Comparison of ENCODE assay signal across 27 cellular contexts in genomic region chr13:49296659-49297058, GRCh38.
"Had no signal": no experiment of that assay in that cellular context is flagged by ENCODE, and none has a peak within 500 bp of the region (broad histone marks: within the 10 kb centered on the region; RNA-seq: fewer than 3 reads in every experiment).

No MANE protein-coding gene starts in this region.

- H3K27me3 ChIP-seq: stomach, suprapubic skin, thyroid gland, tibial artery, transverse colon, upper lobe of left lung, upper lobe of right lung, uterus, vagina had no signal

- H3K4me3 Mint-ChIP-seq: stimulated activated effector memory CD8-positive, alpha-beta T cell treated with anti-CD3 and anti-CD28 coated beads, Interleukin-12 subunit alpha, Interleukin-12 subunit beta, amount 100 ng/mL, for 72 hours; stimulated activated memory B cell treated with anti-CD40 and anti-IgM and Interleukin-4, amounts not matched to agents 10 μg/mL and 1 μg/mL and 100 μg/mL, for 72 hours; stimulated activated naive B cell treated with anti-CD40 and anti-IgM and Interleukin-4, amounts not matched to agents 10 μg/mL and 1 μg/mL and 100 μg/mL, for 72 hours; stimulated activated naive CD8-positive, alpha-beta T cell treated with anti-CD3 and anti-CD28 coated beads, Interleukin-15, amount 100 ng/mL, for 72 hours; stimulated activated naive CD8-positive, alpha-beta T cell treated with anti-CD3 and anti-CD28 coated beads, Interleukin-15, Interleukin-2, amounts not matched to agents 100 ng/mL and 50 ng/mL, for 24 hours; type B pancreatic cell had no signal

- FAIRE-seq: urothelium cell line had no signal

- H3K4me3 ChIP-seq: stomach, suprapubic skin, thoracic aorta, thyroid gland, tibial artery, transverse colon, upper lobe of left lung, upper lobe of right lung, uterus, vagina had no signal

- H3K27me3 Mint-ChIP-seq: stimulated activated memory B cell treated with anti-CD40 and anti-IgM and Interleukin-4, amounts not matched to agents 10 μg/mL and 1 μg/mL and 100 μg/mL, for 72 hours; stimulated activated naive B cell treated with anti-CD40 and anti-IgM and Interleukin-4, amounts not matched to agents 10 μg/mL and 1 μg/mL and 100 μg/mL, for 72 hours; stimulated activated naive CD8-positive, alpha-beta T cell treated with anti-CD3 and anti-CD28 coated beads, Interleukin-15, amount 100 ng/mL, for 72 hours; stimulated activated naive CD8-positive, alpha-beta T cell treated with anti-CD3 and anti-CD28 coated beads, Interleukin-15, Interleukin-2, amounts not matched to agents 100 ng/mL and 50 ng/mL, for 24 hours; type B pancreatic cell had no signal

- ATAC-seq: stimulated activated effector memory CD8-positive, alpha-beta T cell treated with anti-CD3 and anti-CD28 coated beads, Interleukin-12 subunit alpha, Interleukin-12 subunit beta, amount 100 ng/mL, for 72 hours; stimulated activated memory B cell treated with anti-CD40 and anti-IgM and Interleukin-4, amounts not matched to agents 10 μg/mL and 1 μg/mL and 100 μg/mL, for 72 hours; stimulated activated naive B cell treated with anti-CD40 and anti-IgM and Interleukin-4, amounts not matched to agents 10 μg/mL and 1 μg/mL and 100 μg/mL, for 72 hours; stimulated activated naive CD8-positive, alpha-beta T cell treated with anti-CD3 and anti-CD28 coated beads, Interleukin-15, amount 100 ng/mL, for 72 hours; stimulated activated naive CD8-positive, alpha-beta T cell treated with anti-CD3 and anti-CD28 coated beads, Interleukin-15, Interleukin-2, amounts not matched to agents 100 U/mL and 50 U/mL, for 24 hours; upper lobe of right lung had no signal

- H3K9me3 ChIP-seq: stomach, suprapubic skin, thoracic aorta, thyroid gland, tibial artery, transverse colon, upper lobe of left lung, upper lobe of right lung, uterus, vagina had no signal

- H3K9me3 Mint-ChIP-seq: stimulated activated effector memory CD8-positive, alpha-beta T cell treated with anti-CD3 and anti-CD28 coated beads, Interleukin-12 subunit alpha, Interleukin-12 subunit beta, amount 100 ng/mL, for 72 hours; stimulated activated memory B cell treated with anti-CD40 and anti-IgM and Interleukin-4, amounts not matched to agents 10 μg/mL and 1 μg/mL and 100 μg/mL, for 72 hours; stimulated activated naive B cell treated with anti-CD40 and anti-IgM and Interleukin-4, amounts not matched to agents 10 μg/mL and 1 μg/mL and 100 μg/mL, for 72 hours; stimulated activated naive CD8-positive, alpha-beta T cell treated with anti-CD3 and anti-CD28 coated beads, Interleukin-15, amount 100 ng/mL, for 72 hours; stimulated activated naive CD8-positive, alpha-beta T cell treated with anti-CD3 and anti-CD28 coated beads, Interleukin-15, Interleukin-2, amounts not matched to agents 100 ng/mL and 50 ng/mL, for 24 hours; type B pancreatic cell had no signal

- H3K36me3 ChIP-seq: stomach, suprapubic skin, thoracic aorta, thyroid gland, transverse colon, upper lobe of right lung, uterus, vagina had no signal

- H3K27ac Mint-ChIP-seq: stimulated activated effector memory CD8-positive, alpha-beta T cell treated with anti-CD3 and anti-CD28 coated beads, Interleukin-12 subunit alpha, Interleukin-12 subunit beta, amount 100 ng/mL, for 72 hours; stimulated activated memory B cell treated with anti-CD40 and anti-IgM and Interleukin-4, amounts not matched to agents 10 μg/mL and 1 μg/mL and 100 μg/mL, for 72 hours; stimulated activated naive B cell treated with anti-CD40 and anti-IgM and Interleukin-4, amounts not matched to agents 10 μg/mL and 1 μg/mL and 100 μg/mL, for 72 hours; stimulated activated naive CD8-positive, alpha-beta T cell treated with anti-CD3 and anti-CD28 coated beads, Interleukin-15, Interleukin-2, amounts not matched to agents 100 ng/mL and 50 ng/mL, for 24 hours; type B pancreatic cell had no signal

- DNase-seq: stimulated activated CD4-positive, alpha-beta T cell treated with anti-CD3 and anti-CD28 coated beads, Interleukin-2, amount 100 ng/mL, for 24 hours; stimulated activated CD4-positive, alpha-beta T cell treated with anti-CD3 and anti-CD28 coated beads, Interleukin-2, amount 100 ng/mL, for 48 hours; stimulated activated CD4-positive, alpha-beta T cell treated with anti-CD3 and anti-CD28 coated beads, Interleukin-4, amount 100 ng/mL, for 1 hour; stimulated activated CD4-positive, alpha-beta T cell treated with anti-CD3 and anti-CD28 coated beads, Interleukin-4, amount 100 ng/mL, for 24 hours; stimulated activated CD4-positive, alpha-beta T cell treated with anti-CD3 and anti-CD28 coated beads, Interleukin-4, amount 100 ng/mL, for 4 hours; stimulated activated CD8-positive, alpha-beta memory T cell treated with anti-CD3 and anti-CD28 coated beads, Interleukin-4, amount 100 ng/mL, for 48 hours; stimulated activated naive B cell treated with anti-CD40 and anti-IgM and Interleukin-4, amounts not matched to agents 10 μg/mL and 1 μg/mL and 100 μg/mL, for 72 hours; stimulated activated naive CD4-positive, alpha-beta T cell; stimulated activated naive CD4-positive, alpha-beta T cell treated with Interleukin-2 at 50 U/mL for 16 hours; stimulated activated naive CD8-positive, alpha-beta T cell treated with anti-CD3 and anti-CD28 coated beads, Interleukin-15, amount 100 ng/mL, for 72 hours; stimulated activated naive CD8-positive, alpha-beta T cell treated with anti-CD3 and anti-CD28 coated beads, Interleukin-15, Interleukin-2, amounts not matched to agents 100 U/mL and 50 U/mL, for 24 hours; stomach; tibial artery; transverse colon; trophoblast cell; upper lobe of left lung; upper lobe of right lung; uterus had no signal

- H3K4me1 ChIP-seq: uterus had no signal

- H3K27ac ChIP-seq: stomach, suprapubic skin, thoracic aorta, tibial artery, transverse colon, upper lobe of left lung, upper lobe of right lung, uterus, vagina had no signal
